In genomic region chr10:30002438-30003266, GRCh38 we compare ENCODE assay signal across 9 cellular contexts. TPM values are rescaled to one million over a fixed set of nuclear protein-coding genes. Genes with fewer than 3 reads are reported as not detected.
DNase-seq lines count a peak whose midpoint lies in the region; ATAC-seq, FAIRE-seq and TF ChIP-seq lines count a peak whose summit lies in the region.
"Had no signal": no experiment of that assay in that cellular context is flagged by ENCODE, and none has a peak within 500 bp of the region (broad histone marks: within the 10 kb centered on the region; RNA-seq: fewer than 3 reads in every experiment).

No MANE protein-coding gene starts in this region.

- FAIRE-seq in RCC 7860 (lab: Jason Lieb, UNC) = no peak

- peaks cover 10% of the 10 kb centered on the region for H3K4me1 ChIP-seq in testis

- intact Hi-C loops in testis (cut with DNase I; ENCODE audit: low total_unique reads) = no loop called here

- no peak overlapping the region for H3K27ac Mint-ChIP-seq in activated T-cell treated with anti-CD3 and anti-CD28 coated beads, Interleukin-2, amount 50 U/mL, for 72 hours
- no peak overlapping the region for H3K27ac Mint-ChIP-seq in osteocyte (ENCODE audit: unreplicated experiment)
- H3K27ac Mint-ChIP-seq: dendritic cell treated with granulocyte-macrophage colony-stimulating factor and Interleukin-4, amounts not matched to agents 40 ng/mL and 50 ng/mL, for 4 days had no signal

- no peak overlapping the region for H3K27ac ChIP-seq in testis

- H3K4me3 ChIP-seq in foreskin fibroblast (ENCODE audit: low read depth in 1 of 2, low read length in 2 of 2) (no peak overlapping the region), testis (no peak overlapping the region)

- H3K4me3 Mint-ChIP-seq in activated T-cell treated with anti-CD3 and anti-CD28 coated beads, Interleukin-2, amount 50 U/mL, for 72 hours = peak overlapping the region in 1 of 2 donors; percentile 33
- H3K4me3 Mint-ChIP-seq in osteocyte (ENCODE audit: unreplicated experiment) = no peak overlapping the region
- H3K4me3 Mint-ChIP-seq: dendritic cell treated with granulocyte-macrophage colony-stimulating factor and Interleukin-4, amounts not matched to agents 40 ng/mL and 50 ng/mL, for 4 days had no signal

- TF ChIP-seq POLR2A in testis (IDR thresholded peaks at IDR 0.05) = no peak

- H3K27me3 ChIP-seq in testis = no peaks in the 10 kb centered on the region

- 59 to 60% methylated on average over 14 to 16 of the region's 16 CpGs for WGBS in testis, 2 donors

- TF ChIP-seq CTCF in foreskin fibroblast (IDR thresholded peaks at IDR 0.05; ENCODE audit: low read depth, low read length) = peak; percentile 89
- peak; percentile 91 for TF ChIP-seq CTCF in osteocyte (IDR thresholded peaks at IDR 0.05)
- TF ChIP-seq CTCF in testis (IDR thresholded peaks at IDR 0.05) = peak; percentile 58 to 65 (median 59)

- DNase-seq in GDM1 (lab: John Stamatoyannopoulos, UW) = peak; percentile 67
- peak; percentile 53 for DNase-seq in HK-2 (ENCODE audit: unreplicated experiment)
- peak; percentile 59 for DNase-seq in RCC 7860 (ENCODE audit: low spot score)
- DNase-seq in activated T-cell treated with anti-CD3 and anti-CD28 coated beads, Interleukin-2, amount 50 U/mL, for 72 hours = peak; percentile 66 to 69
- peak; percentile 57 to 88 for DNase-seq in foreskin fibroblast
- DNase-seq in osteocyte (ENCODE audit: extremely low spot score, unreplicated experiment) = peak; percentile 90
- DNase-seq in testis = peak; percentile 92

- peaks cover 24% of the 10 kb centered on the region for H3K4me1 Mint-ChIP-seq in activated T-cell treated with anti-CD3 and anti-CD28 coated beads, Interleukin-2, amount 50 U/mL, for 72 hours (ENCODE audit: low read depth)
- H3K4me1 Mint-ChIP-seq in osteocyte (ENCODE audit: unreplicated experiment) = peaks cover 33% of the 10 kb centered on the region

- no peaks in the 10 kb centered on the region for H3K9me3 Mint-ChIP-seq in activated T-cell treated with anti-CD3 and anti-CD28 coated beads, Interleukin-2, amount 50 U/mL, for 72 hours
- peaks cover 7% of the 10 kb centered on the region for H3K9me3 Mint-ChIP-seq in osteocyte (ENCODE audit: unreplicated experiment)
- H3K9me3 Mint-ChIP-seq: dendritic cell treated with granulocyte-macrophage colony-stimulating factor and Interleukin-4, amounts not matched to agents 40 ng/mL and 50 ng/mL, for 4 days had no signal

- peaks cover 74% of the 10 kb centered on the region for H3K27me3 Mint-ChIP-seq in activated T-cell treated with anti-CD3 and anti-CD28 coated beads, Interleukin-2, amount 50 U/mL, for 72 hours (ENCODE audit: low read depth)
- H3K27me3 Mint-ChIP-seq in osteocyte (ENCODE audit: unreplicated experiment) = no peaks in the 10 kb centered on the region

- H3K9me3 ChIP-seq in testis = no peaks in the 10 kb centered on the region

- no peaks in the 10 kb centered on the region for H3K36me3 Mint-ChIP-seq in activated T-cell treated with anti-CD3 and anti-CD28 coated beads, Interleukin-2, amount 50 U/mL, for 72 hours (ENCODE audit: insufficient read depth in 2 of 2)
- no peaks in the 10 kb centered on the region for H3K36me3 Mint-ChIP-seq in osteocyte (ENCODE audit: unreplicated experiment)

- H3K36me3 ChIP-seq in testis (ENCODE audit: low read depth, missing control alignments) = no peaks in the 10 kb centered on the region

- ATAC-seq in activated T-cell treated with anti-CD3 and anti-CD28 coated beads, Interleukin-2, amount 50 U/mL, for 72 hours (replicated peaks in 1 of 2) = peak; percentile 81
- no peak for ATAC-seq in HG03139 (IDR thresholded peaks at IDR 0.05; ENCODE audit: unreplicated experiment)

RNA-seq across cellular contexts. Expression of gene JCAD, which starts 56.7 kb away (rescaled TPM):
- total RNA-seq in activated T-cell treated with anti-CD3 and anti-CD28 coated beads, Interleukin-2, amount 50 U/mL, for 72 hours = under 1 TPM; 0.05 to 0.29 TPM
- 7.5 and 7.7 TPM in 2 replicates for total RNA-seq in osteocyte
- total RNA-seq in testis = 100 to 1,000 TPM; 109 to 133 TPM
- polyA plus RNA-seq in testis (ENCODE audit: insufficient read depth, low read depth, low replicate concordance) = 57.4 TPM

Comparison
In these comparisons a context has a peak if more than half of its experiments do, and no peak if none do; other contexts are left out.
1. RNA of gene JCAD, which starts 56.7 kb away (total RNA-seq): 109 to 133 TPM in testis; 7.5 to 7.7 TPM in osteocyte and 0.05 to 0.29 TPM in activated T-cell treated with anti-CD3 and anti-CD28 coated beads, Interleukin-2, amount 50 U/mL, for 72 hours; every median in the first group is over 10 times any median in the second.
2. Peak in every context shown above with its lines, with median percentiles within 50 percentile points of each other: DNase-seq and CTCF ChIP-seq.